ENCODE assay signal across 8 cellular contexts in genomic region chr12:14373202-14373601, GRCh38. TPM values are rescaled to one million over a fixed set of nuclear protein-coding genes. Genes with fewer than 3 reads are reported as not detected.
DNase-seq lines count a peak whose midpoint lies in the region; ATAC-seq and TF ChIP-seq lines count a peak whose summit lies in the region.

No MANE protein-coding gene starts in this region.

- H3K79me1 ChIP-seq in neuronal stem cell (ENCODE audit: low read depth, low read length), result peaks cover 1% of the 10 kb centered on the region

- intact Hi-C loops in PC-9 (cut with micrococcal nuclease; ENCODE audit: unreplicated experiment), result no loop called here

- POLR2A ChIA-PET in PC-9 (lab: Charles Lee; ENCODE audit: unreplicated experiment), result interaction anchor here (0.5 kb wide), 1 partner anchor 622 kb away, joined by 3 read pairs; no protein-coding TSS in a partner anchor

- no TSS peak for BruUV-seq in PC-9 (replicated peaks; lab: Mats Ljungman, UMichigan)

- H3K27me3 ChIP-seq in PC-9 (ENCODE audit: insufficient read depth, low read depth), result no peaks in the 10 kb centered on the region
- no peaks in the 10 kb centered on the region for H3K27me3 ChIP-seq in neuronal stem cell (ENCODE audit: control insufficient read depth in 3 of 3, insufficient read depth in 3 of 3, low read depth in 1 of 3, low read length in 3 of 3)

- peaks cover 5% of the 10 kb centered on the region for H3K4me1 ChIP-seq in PC-9 (replicated peaks; ENCODE audit: insufficient read depth)
- H3K4me1 ChIP-seq in neuronal stem cell (ENCODE audit: control insufficient read depth in 2 of 2, insufficient read depth in 1 of 2, low read depth in 1 of 2, low read length in 2 of 2), result no peaks in the 10 kb centered on the region

- H2BK120ac ChIP-seq in neuronal stem cell (ENCODE audit: low read depth, low read length), result no peak overlapping the region

- peaks cover 19% of the 10 kb centered on the region for H3K4me1 Mint-ChIP-seq in endothelial cell (ENCODE audit: unreplicated experiment)

- H3K27ac Mint-ChIP-seq in endothelial cell (ENCODE audit: unreplicated experiment), result peak overlapping the region; percentile 53

- no peak overlapping the region for H2AK5ac ChIP-seq in neuronal stem cell (ENCODE audit: low read depth, low read length)

- peaks cover 20% of the 10 kb centered on the region; the same call in 1 of the 2 replicates for H3K36me3 ChIP-seq in PC-9 (ENCODE audit: low read depth)
- peaks cover 0 to 5% of the 10 kb centered on the region in 2 donors for H3K36me3 ChIP-seq in neuronal stem cell (replicated peaks in 1 of 2; ENCODE audit: control insufficient read depth in 2 of 2, insufficient read depth in 2 of 2, low read length in 2 of 2)

- no peaks in the 10 kb centered on the region for H4K20me1 ChIP-seq in PC-9 (ENCODE audit: insufficient read depth)

- H3K4me3 Mint-ChIP-seq in endothelial cell (ENCODE audit: unreplicated experiment), result no peak overlapping the region

- no peaks in the 10 kb centered on the region for H3K9me2 ChIP-seq in PC-9 (ENCODE audit: insufficient read depth)

- no peak overlapping the region for H3K23ac ChIP-seq in neuronal stem cell (ENCODE audit: low read depth, low read length, poor library complexity)

- H3K9me3 ChIP-seq in PC-9 (ENCODE audit: insufficient read depth, low read depth), result peaks cover 9% of the 10 kb centered on the region
- H3K9me3 ChIP-seq in neuronal stem cell (replicated peaks in 1 of 2; ENCODE audit: control insufficient read depth in 2 of 2, insufficient read depth in 1 of 2, low read depth in 1 of 2, low read length in 2 of 2), result peaks cover 1 to 28% of the 10 kb centered on the region in 2 donors

- peak; percentile 41 for DNase-seq in EL
- DNase-seq in PC-9, result no peak
- no peak for DNase-seq in endothelial cell (ENCODE audit: low spot score)
- no peak for DNase-seq in neuronal stem cell (ENCODE audit: low spot score)
- DNase-seq in central memory CD4-positive, alpha-beta T cell, result no peak
- no peak for DNase-seq in NCI-H2081 treated with DMSO at 0.1 percent for 48 hours (lab: John Stamatoyannopoulos, UW)

- no peak overlapping the region for H3K14ac ChIP-seq in neuronal stem cell (ENCODE audit: low read length)

- H3K27ac ChIP-seq in PC-9 (0 out of 2 replicates have a peak overlapping the region, but pooled peaks have one; percentile 4), neuronal stem cell (replicated peaks; ENCODE audit: low read length) (no peak overlapping the region)

- no peaks in the 10 kb centered on the region for H3K9me3 Mint-ChIP-seq in endothelial cell (ENCODE audit: unreplicated experiment)

- no peak overlapping the region for H3K4me3 ChIP-seq in PC-9
- H3K4me3 ChIP-seq in neuronal stem cell (ENCODE audit: low read length in 2 of 2), result no peak overlapping the region

- H3K36me3 Mint-ChIP-seq in endothelial cell (ENCODE audit: low read depth, unreplicated experiment), result peaks cover 6% of the 10 kb centered on the region

- H3K18ac ChIP-seq in neuronal stem cell (ENCODE audit: low read length), result no peak overlapping the region

- no peak overlapping the region for H4K8ac ChIP-seq in neuronal stem cell (ENCODE audit: low read depth, low read length)

- H2AFZ ChIP-seq in PC-9 (no peak overlapping the region), neuronal stem cell (ENCODE audit: low read length) (peak overlapping the region; percentile 21)

- H3K4me2 ChIP-seq in PC-9 (no peak overlapping the region), neuronal stem cell (ENCODE audit: insufficient read depth, low read length, poor library complexity, severe bottlenecking) (no peak overlapping the region)

- H3K79me2 ChIP-seq in PC-9 (ENCODE audit: low read depth), result peaks cover 98% of the 10 kb centered on the region

- no peaks in the 10 kb centered on the region for H3K27me3 Mint-ChIP-seq in endothelial cell (ENCODE audit: unreplicated experiment)

- H4K91ac ChIP-seq in neuronal stem cell (ENCODE audit: low read depth, low read length, poor library complexity), result no peak overlapping the region

- TF ChIP-seq CTCF in PC-9 (conservative IDR thresholded peaks at IDR 0.05) (no peak), endothelial cell (IDR thresholded peaks at IDR 0.05; ENCODE audit: unreplicated experiment) (no peak)

- no peak overlapping the region for H3K4ac ChIP-seq in neuronal stem cell (ENCODE audit: low read length)

- H3F3A ChIP-seq in PC-9 (ENCODE audit: insufficient read depth, low read depth), result 0 out of 2 replicates have a peak, but pooled peaks cover 5% of the 10 kb centered on the region

- no peak overlapping the region for H2BK12ac ChIP-seq in neuronal stem cell (ENCODE audit: low read length)

- CTCF ChIA-PET in PC-9 (lab: Charles Lee), result interaction anchor here (0.7 kb wide), 1 partner anchor 15 kb away, joined by 9 read pairs; no protein-coding TSS in a partner anchor

- ATAC-seq in GM19467 (IDR thresholded peaks at IDR 0.05; ENCODE audit: unreplicated experiment) (no peak), GM18858 (IDR thresholded peaks at IDR 0.05; ENCODE audit: unreplicated experiment) (no peak)

- H2BK15ac ChIP-seq in neuronal stem cell (ENCODE audit: low read length), result no peak overlapping the region

- no peak overlapping the region for H3K9ac ChIP-seq in neuronal stem cell (ENCODE audit: low read depth, low read length, poor library complexity)

- no peak overlapping the region for H2BK5ac ChIP-seq in neuronal stem cell (ENCODE audit: low read length)

RNA-seq across cellular contexts. Expression of gene ATF7IP, which starts 7.7 kb away (rescaled TPM):
- 72.2 and 94.7 TPM in 2 replicates for total RNA-seq in PC-9 (2021)
- total RNA-seq in endothelial cell (ENCODE audit: unreplicated experiment), result 153 TPM
- polyA plus RNA-seq in neuronal stem cell (2013, experiment 1 of 2), result 55.9 TPM
- 58.8 TPM for polyA plus RNA-seq in neuronal stem cell (2013, experiment 2 of 2)
